8 cellular contexts compared by ENCODE assay signal in genomic region chr6:155530219-155530834, GRCh38.
DNase-seq lines count a peak whose midpoint lies in the region; ATAC-seq and TF ChIP-seq lines count a peak whose summit lies in the region.

No MANE protein-coding gene starts in this region.

- ATAC-seq in natural killer cell = peak in 1 of 3 donors; percentile 55
- no peak for ATAC-seq in natural killer cell treated with Interleukin-12 subunit alpha and Interleukin-12 subunit beta and Interleukin-15 and Interleukin-18, amount 100 ng/mL, for 72 hours

- H3K27me3 Mint-ChIP-seq in natural killer cell (ENCODE audit: low read depth in 2 of 2) = no peaks in the 10 kb centered on the region
- H3K27me3 Mint-ChIP-seq in natural killer cell treated with Interleukin-12 subunit alpha and Interleukin-12 subunit beta and Interleukin-15 and Interleukin-18, amount 100 ng/mL, for 72 hours = peaks cover 0 to 7% of the 10 kb centered on the region in 2 donors

- TF ChIP-seq CTCF in natural killer cell (IDR thresholded peaks at IDR 0.05) (peak; percentile 58), suprapubic skin (IDR thresholded peaks at IDR 0.05) (peak in 1 of 2 donors; percentile 53)

- TF ChIP-seq EP300 in suprapubic skin (IDR thresholded peaks at IDR 0.05) = no peak

- H3K4me1 ChIP-seq in suprapubic skin = peaks cover 8% of the 10 kb centered on the region

- H3K9me3 Mint-ChIP-seq in natural killer cell = no peaks in the 10 kb centered on the region
- no peaks in the 10 kb centered on the region for H3K9me3 Mint-ChIP-seq in natural killer cell treated with Interleukin-12 subunit alpha and Interleukin-12 subunit beta and Interleukin-15 and Interleukin-18, amount 100 ng/mL, for 72 hours

- intact Hi-C loops in natural killer cell (cut with micrococcal nuclease) = loop anchor here (1.0 kb wide), 1 partner anchor 203 kb away; no protein-coding TSS in a partner anchor

- no peak overlapping the region for H3K27ac ChIP-seq in suprapubic skin

- 45% methylated on average over 4 of the region's 4 CpGs for WGBS in suprapubic skin

- H3K27ac Mint-ChIP-seq in natural killer cell = no peak overlapping the region
- no peak overlapping the region for H3K27ac Mint-ChIP-seq in natural killer cell treated with Interleukin-12 subunit alpha and Interleukin-12 subunit beta and Interleukin-15 and Interleukin-18, amount 100 ng/mL, for 72 hours

- no peaks in the 10 kb centered on the region for H3K36me3 Mint-ChIP-seq in natural killer cell
- no peaks in the 10 kb centered on the region for H3K36me3 Mint-ChIP-seq in natural killer cell treated with Interleukin-12 subunit alpha and Interleukin-12 subunit beta and Interleukin-15 and Interleukin-18, amount 100 ng/mL, for 72 hours

- H3K36me3 ChIP-seq in H7 (replicated peaks; ENCODE audit: control insufficient read depth, insufficient read depth, low read length) (no peaks in the 10 kb centered on the region), suprapubic skin (no peaks in the 10 kb centered on the region)

- DNase-seq in natural killer cell (no peak), H7 (peak; percentile 7), NCI-H1694 (lab: John Stamatoyannopoulos, UW) (peak; percentile 2), brain pericyte (ENCODE audit: low read depth, low spot score) (peak; percentile 5), lung microvascular endothelial cell (ENCODE audit: low read depth in 2 of 2) (peak; percentile 77 to 79), suprapubic skin (ENCODE audit: low spot score in 2 of 2) (no peak)
- no peak for DNase-seq in natural killer cell treated with Interleukin-12 subunit alpha and Interleukin-12 subunit beta and Interleukin-15 and Interleukin-18, amount 100 ng/mL, for 72 hours (ENCODE audit: low spot score)
- no peak for DNase-seq in activated T-cell treated with anti-CD3 and anti-CD28 coated beads, Interleukin-2, amount 50 U/mL, for 1 hour

- no peaks in the 10 kb centered on the region for H3K27me3 ChIP-seq in H7 (ENCODE audit: control insufficient read depth, insufficient read depth, low read length)
- H3K27me3 ChIP-seq in suprapubic skin = no peaks in the 10 kb centered on the region

- no peak for TF ChIP-seq POLR2A in suprapubic skin (IDR thresholded peaks at IDR 0.05)

- H3K4me1 Mint-ChIP-seq in natural killer cell = peaks cover 7 to 10% of the 10 kb centered on the region in 2 donors
- peaks cover 5 to 8% of the 10 kb centered on the region in 2 donors for H3K4me1 Mint-ChIP-seq in natural killer cell treated with Interleukin-12 subunit alpha and Interleukin-12 subunit beta and Interleukin-15 and Interleukin-18, amount 100 ng/mL, for 72 hours (ENCODE audit: low read depth in 2 of 2)

- H3K9me3 ChIP-seq in suprapubic skin = no peaks in the 10 kb centered on the region

- no peak overlapping the region for H3K4me3 Mint-ChIP-seq in natural killer cell
- H3K4me3 Mint-ChIP-seq in natural killer cell treated with Interleukin-12 subunit alpha and Interleukin-12 subunit beta and Interleukin-15 and Interleukin-18, amount 100 ng/mL, for 72 hours = no peak overlapping the region

- H3K4me3 ChIP-seq in H7 (ENCODE audit: insufficient read depth, low read depth, low read length) (no peak overlapping the region), suprapubic skin (no peak overlapping the region)

Comparison
In these comparisons a context has a peak if more than half of its experiments do, and no peak if none do; other contexts are left out.
1. DNase-seq: peak in H7 (single experiment), NCI-H1694 (single experiment), brain pericyte (single experiment) and lung microvascular endothelial cell (2 of 2); none in natural killer cell (single experiment), natural killer cell treated with Interleukin-12 subunit alpha and Interleukin-12 subunit beta and Interleukin-15 and Interleukin-18, amount 100 ng/mL, for 72 hours (single experiment), activated T-cell treated with anti-CD3 and anti-CD28 coated beads, Interleukin-2, amount 50 U/mL, for 1 hour (single experiment) and suprapubic skin (0 of 2).